Comparison of ENCODE assay signal across 8 cellular contexts in genomic region chr1:27322569-27323116, GRCh38. TPM values are rescaled to one million over a fixed set of nuclear protein-coding genes. Genes with fewer than 3 reads are reported as not detected.
DNase-seq lines count a peak whose midpoint lies in the region; ATAC-seq and TF ChIP-seq lines count a peak whose summit lies in the region.

No MANE protein-coding gene starts in this region.

- no peak for DNase-seq in activated T-cell treated with anti-CD3 and anti-CD28 coated beads, Interleukin-2, amount 50 U/mL, for 4 hours
- no peak for DNase-seq in activated T-cell treated with anti-CD3 and anti-CD28 coated beads, Interleukin-2, amount 50 U/mL, for 1 hour
- DNase-seq in activated naive CD8-positive, alpha-beta T cell treated with anti-CD3 and anti-CD28 coated beads, Interleukin-2, amount 10 ng/mL, durations not matched to agents 7 days and 5 days: no peak
- DNase-seq in left lung (no peak), tibial nerve (ENCODE audit: low spot score in 2 of 2) (no peak), GM20000 (ENCODE audit: low spot score) (no peak)

- H3K4me1 ChIP-seq in left lung: peaks cover 12 to 52% of the 10 kb centered on the region in 2 donors
- peaks cover 0 to 60% (median 23%) of the 10 kb centered on the region in 4 donors for H3K4me1 ChIP-seq in tibial nerve

- intact Hi-C loops in left lung (cut with DNase I): no loop called here

- H3K27ac ChIP-seq in left lung (peak overlapping the region; percentile 82 to 97), tibial nerve (peak overlapping the region in 3 of 4 donors; percentile 57 to 91 (median 90))

- peaks cover 20% of the 10 kb centered on the region for H3K36me3 Mint-ChIP-seq in activated T-cell treated with anti-CD3 and anti-CD28 coated beads, Interleukin-2, amount 50 U/mL, for 4 hours (ENCODE audit: insufficient read depth)
- H3K36me3 Mint-ChIP-seq in activated naive CD8-positive, alpha-beta T cell treated with anti-CD3 and anti-CD28 coated beads, Interleukin-2, amount 10 ng/mL, durations not matched to agents 7 days and 5 days: peaks cover 13% of the 10 kb centered on the region

- H3K9me3 ChIP-seq in left lung (no peaks in the 10 kb centered on the region), tibial nerve (no peaks in the 10 kb centered on the region)

- no peaks in the 10 kb centered on the region for H3K9me3 Mint-ChIP-seq in activated T-cell treated with anti-CD3 and anti-CD28 coated beads, Interleukin-2, amount 50 U/mL, for 4 hours
- H3K9me3 Mint-ChIP-seq in activated naive CD8-positive, alpha-beta T cell treated with anti-CD3 and anti-CD28 coated beads, Interleukin-2, amount 10 ng/mL, durations not matched to agents 7 days and 5 days: no peaks in the 10 kb centered on the region

- H3K27ac Mint-ChIP-seq in activated naive CD8-positive, alpha-beta T cell treated with anti-CD3 and anti-CD28 coated beads, Interleukin-2, amount 10 ng/mL, durations not matched to agents 7 days and 5 days: peak overlapping the region; percentile 89

- H3K27me3 ChIP-seq in left lung: peaks cover 0 to 26% of the 10 kb centered on the region in 2 donors
- no peaks in the 10 kb centered on the region for H3K27me3 ChIP-seq in tibial nerve

- peak overlapping the region; percentile 97 for H3K4me3 Mint-ChIP-seq in activated T-cell treated with anti-CD3 and anti-CD28 coated beads, Interleukin-2, amount 50 U/mL, for 4 hours
- peak overlapping the region; percentile 98 for H3K4me3 Mint-ChIP-seq in activated naive CD8-positive, alpha-beta T cell treated with anti-CD3 and anti-CD28 coated beads, Interleukin-2, amount 10 ng/mL, durations not matched to agents 7 days and 5 days

- H3K27me3 Mint-ChIP-seq in activated T-cell treated with anti-CD3 and anti-CD28 coated beads, Interleukin-2, amount 50 U/mL, for 4 hours (ENCODE audit: low read depth): peaks cover 6% of the 10 kb centered on the region
- peaks cover 4% of the 10 kb centered on the region for H3K27me3 Mint-ChIP-seq in activated naive CD8-positive, alpha-beta T cell treated with anti-CD3 and anti-CD28 coated beads, Interleukin-2, amount 10 ng/mL, durations not matched to agents 7 days and 5 days

- H3K36me3 ChIP-seq in left lung (peaks cover 0 to 29% of the 10 kb centered on the region in 2 donors), tibial nerve (peaks cover 0 to 26% (median 4%) of the 10 kb centered on the region in 3 donors)

- no peak for TF ChIP-seq POLR2A in tibial nerve (IDR thresholded peaks at IDR 0.05)

- no peak for TF ChIP-seq CTCF in left lung (IDR thresholded peaks at IDR 0.05)
- no peak for TF ChIP-seq CTCF in tibial nerve (IDR thresholded peaks at IDR 0.05)
- TF ChIP-seq CTCF in GM20000 (IDR thresholded peaks at IDR 0.05; ENCODE audit: extremely low read depth, missing control alignments): no peak

- no peak for TF ChIP-seq EP300 in tibial nerve (IDR thresholded peaks at IDR 0.05)

- ATAC-seq in activated T-cell treated with anti-CD3 and anti-CD28 coated beads, Interleukin-2, amount 50 U/mL, for 4 hours: no peak
- no peak for ATAC-seq in activated naive CD8-positive, alpha-beta T cell treated with anti-CD3 and anti-CD28 coated beads, Interleukin-2, amount 10 ng/mL, durations not matched to agents 7 days and 5 days (ENCODE audit: low read depth)
- no peak for ATAC-seq in left lung
- ATAC-seq in GM21619 (IDR thresholded peaks at IDR 0.05; ENCODE audit: unreplicated experiment): no peak
- no peak for ATAC-seq in GM18870 (IDR thresholded peaks at IDR 0.05; ENCODE audit: unreplicated experiment)

- H3K4me1 Mint-ChIP-seq in activated T-cell treated with anti-CD3 and anti-CD28 coated beads, Interleukin-2, amount 50 U/mL, for 4 hours (ENCODE audit: low read depth): peaks cover 48% of the 10 kb centered on the region
- H3K4me1 Mint-ChIP-seq in activated naive CD8-positive, alpha-beta T cell treated with anti-CD3 and anti-CD28 coated beads, Interleukin-2, amount 10 ng/mL, durations not matched to agents 7 days and 5 days: peaks cover 26% of the 10 kb centered on the region

- peak overlapping the region; percentile 83 to 95 for H3K4me3 ChIP-seq in left lung
- H3K4me3 ChIP-seq in tibial nerve: peak overlapping the region; percentile 71 to 89 (median 85)

- WGBS in tibial nerve, 2 donors: 1 to 4% methylated on average over 9 of the region's 9 CpGs

- POLR2A ChIA-PET in activated naive CD8-positive, alpha-beta T cell treated with anti-CD3 and anti-CD28 coated beads, Interleukin-2, amount 10 ng/mL, durations not matched to agents 7 days and 5 days (lab: Charles Lee): interaction anchor here (0.6 to 1.4 kb wide), 6 partner anchors 13 to 340 kb away, joined by 3 to 14 read pairs (median 4); partner anchors contain the start of gene SYTL1

RNA-seq across cellular contexts. Expression of gene TMEM222, which starts 0.7 kb away (rescaled TPM):
- total RNA-seq in activated T-cell treated with anti-CD3 and anti-CD28 coated beads, Interleukin-2, amount 50 U/mL, for 4 hours: 10 to 100 TPM; 51.0 to 55.1 (median 51.7) TPM
- total RNA-seq in activated naive CD8-positive, alpha-beta T cell treated with anti-CD3 and anti-CD28 coated beads, Interleukin-2, amount 10 ng/mL, durations not matched to agents 7 days and 5 days: 10 to 100 TPM; 35.8 to 40.4 TPM
- 10 to 100 TPM; 29.4 to 36.0 TPM for total RNA-seq in left lung
- 10 to 100 TPM; 21.4 to 35.4 (median 27.5) TPM for total RNA-seq in tibial nerve

RNA-seq across cellular contexts. Expression of gene SYTL1, which starts 19.2 kb away (rescaled TPM):
- 1 to 10 TPM; 5.9 to 6.8 (median 6.3) TPM for total RNA-seq in activated T-cell treated with anti-CD3 and anti-CD28 coated beads, Interleukin-2, amount 50 U/mL, for 4 hours
- 100 to 1,000 TPM; 103 to 105 TPM for total RNA-seq in activated naive CD8-positive, alpha-beta T cell treated with anti-CD3 and anti-CD28 coated beads, Interleukin-2, amount 10 ng/mL, durations not matched to agents 7 days and 5 days
- total RNA-seq in left lung (10 to 100 TPM; 41.4 to 44.1 TPM), tibial nerve (1 to 10 TPM; 1.2 to 2.7 (median 1.7) TPM)

RNA-seq across cellular contexts. Expression of gene MAP3K6, which starts 44.1 kb away (rescaled TPM):
- 1 to 10 TPM; 3.1 to 4.8 (median 3.5) TPM for total RNA-seq in activated T-cell treated with anti-CD3 and anti-CD28 coated beads, Interleukin-2, amount 50 U/mL, for 4 hours
- total RNA-seq in activated naive CD8-positive, alpha-beta T cell treated with anti-CD3 and anti-CD28 coated beads, Interleukin-2, amount 10 ng/mL, durations not matched to agents 7 days and 5 days: 1 to 10 TPM; 8.6 to 9.0 TPM
- 10 to 100 TPM; 81.7 to 83.3 TPM for total RNA-seq in left lung
- 100 to 1,000 TPM in 2 of 4 donors, 10 to 100 TPM in 2; 82.2 to 122 (median 101) TPM for total RNA-seq in tibial nerve

RNA-seq across cellular contexts. Expression of gene FCN3, which starts 52.0 kb away (rescaled TPM):
- total RNA-seq in activated T-cell treated with anti-CD3 and anti-CD28 coated beads, Interleukin-2, amount 50 U/mL, for 4 hours: under 1 TPM in 2 of 3 donors, not detected in 1; 0.33 to 0.34 TPM
- total RNA-seq in activated naive CD8-positive, alpha-beta T cell treated with anti-CD3 and anti-CD28 coated beads, Interleukin-2, amount 10 ng/mL, durations not matched to agents 7 days and 5 days: not detected
- total RNA-seq in left lung (100 to 1,000 TPM; 156 to 487 TPM), tibial nerve (1 to 10 TPM in 3 of 4 donors, not detected in 1; 2.5 to 8.7 (median 3.7) TPM)

Comparison
In these comparisons a context has a peak if more than half of its experiments do, and no peak if none do; other contexts are left out.
1. RNA of gene SYTL1, which starts 19.2 kb away (total RNA-seq): 103 to 105 TPM in activated naive CD8-positive, alpha-beta T cell treated with anti-CD3 and anti-CD28 coated beads, Interleukin-2, amount 10 ng/mL, durations not matched to agents 7 days and 5 days and 41.4 to 44.1 TPM in left lung; 5.9 to 6.8 TPM in activated T-cell treated with anti-CD3 and anti-CD28 coated beads, Interleukin-2, amount 50 U/mL, for 4 hours and 1.2 to 2.7 TPM in tibial nerve; every median in the first group is over 4 times any median in the second.
2. RNA of gene MAP3K6, which starts 44.1 kb away (total RNA-seq): 82.2 to 122 TPM in tibial nerve and 81.7 to 83.3 TPM in left lung; 8.6 to 9.0 TPM in activated naive CD8-positive, alpha-beta T cell treated with anti-CD3 and anti-CD28 coated beads, Interleukin-2, amount 10 ng/mL, durations not matched to agents 7 days and 5 days and 3.1 to 4.8 TPM in activated T-cell treated with anti-CD3 and anti-CD28 coated beads, Interleukin-2, amount 50 U/mL, for 4 hours; every median in the first group is over 4 times any median in the second.